Comparison of ENCODE assay signal across 12 cellular contexts in genomic region chr12:79911889-79912656, GRCh38. TPM values are rescaled to one million over a fixed set of nuclear protein-coding genes. Genes with fewer than 3 reads are reported as not detected.
DNase-seq lines count a peak whose midpoint lies in the region; ATAC-seq, FAIRE-seq and TF ChIP-seq lines count a peak whose summit lies in the region.
"Had no signal": no experiment of that assay in that cellular context is flagged by ENCODE, and none has a peak within 500 bp of the region (broad histone marks: within the 10 kb centered on the region; RNA-seq: fewer than 3 reads in every experiment).

No MANE protein-coding gene starts in this region.

- H3K27me3 ChIP-seq in CD8-positive, alpha-beta memory T cell (ENCODE audit: insufficient read depth, low read length, poor library complexity, severe bottlenecking): no peaks in the 10 kb centered on the region
- H3K27me3 ChIP-seq in H9 (ENCODE audit: insufficient read depth, low read length) (no peaks in the 10 kb centered on the region), GM12878 (replicated peaks in 1 of 2; ENCODE audit: control insufficient read depth in 2 of 2, insufficient read depth in 2 of 2, low read length in 1 of 2) (no peaks in the 10 kb centered on the region)

- WGBS in H9 (ENCODE audit: extremely low coverage, insufficient read length, low lambda C conversion rate): no CpG with 5 or more reads among the region's 6 CpGs
- WGBS in GM12878 (ENCODE audit: insufficient coverage, insufficient replicate concordance, low lambda C conversion rate, missing lambda C conversion rate): 75% methylated on average over 6 of the region's 6 CpGs
- WGBS in mesodermal cell (ENCODE audit: insufficient coverage in 2 of 2), 2 experiments: 92 to 98% methylated on average over 4 to 5 of the region's 6 CpGs

- no peak overlapping the region for H4K5ac ChIP-seq in H9 (ENCODE audit: insufficient read length, low read depth, low read length)

- no peaks in the 10 kb centered on the region for H3K23me2 ChIP-seq in H9 (ENCODE audit: insufficient read length, low read depth, low read length, poor library complexity, severe bottlenecking)

- H3K36me3 ChIP-seq in CD8-positive, alpha-beta memory T cell (ENCODE audit: insufficient read depth, low read length): no peaks in the 10 kb centered on the region
- H3K36me3 ChIP-seq in GM12878 (ENCODE audit: control insufficient read depth in 2 of 2, insufficient read depth in 2 of 2, low read length in 1 of 2) (no peaks in the 10 kb centered on the region; a peak in 1 of 4 replicates), mesodermal cell (ENCODE audit: control insufficient read depth, insufficient read depth, low read length) (no peaks in the 10 kb centered on the region)

- POLR2A ChIA-PET in CD8-positive, alpha-beta memory T cell (lab: Charles Lee): interaction anchor here (0.6 kb wide), 1 partner anchor 141 kb away, joined by 3 read pairs; no protein-coding TSS in a partner anchor
- POLR2A ChIA-PET in GM12878 (lab: Charles Lee): interaction anchor here (0.7 to 1.7 kb wide), 2 partner anchors 22 to 25 kb away, joined by 4 to 6 read pairs; no protein-coding TSS in a partner anchor

- H3K27ac ChIP-seq in CD8-positive, alpha-beta memory T cell (ENCODE audit: low read depth, low read length): no peak overlapping the region
- no peak overlapping the region for H3K27ac ChIP-seq in H9 (ENCODE audit: insufficient read length, low read depth, low read length)
- no peak overlapping the region for H3K27ac ChIP-seq in GM12878 (ENCODE audit: control insufficient read depth, insufficient read depth)
- peak overlapping the region; percentile 20 for H3K27ac ChIP-seq in mesodermal cell (ENCODE audit: low read depth, low read length, severe bottlenecking)

- no peak overlapping the region for H2BK12ac ChIP-seq in H9 (ENCODE audit: insufficient read length, low read depth, low read length)

- peak overlapping the region in 5 of 8 donors; percentile 10 to 47 (median 31) for H3K27ac Mint-ChIP-seq in CD8-positive, alpha-beta memory T cell
- H3K27ac Mint-ChIP-seq in H9: peak overlapping the region; percentile 1 to 35 (median 10); a peak in 6 of 7 replicates
- no peak overlapping the region for H3K27ac Mint-ChIP-seq in activated T-helper 1 cell treated with anti-CD3 and anti-CD28 coated beads, Interleukin-12 subunit alpha, Interleukin-12 subunit beta, Interleukin-2, Interleukin-4 antibody, amounts not matched to agents 30 ng/mL and 10 ng/mL and 1 ng/mL, durations not matched to agents 14 hours and 24 hours and 36 hours

- no peak for FAIRE-seq in GM12878 (lab: Jason Lieb, UNC)
- FAIRE-seq: D721Med had no signal

- no peak overlapping the region for H3K56ac ChIP-seq in H9 (ENCODE audit: insufficient read length, low read depth, low read length)

- CTCF ChIA-PET in CD8-positive, alpha-beta memory T cell (lab: Charles Lee): interaction anchor here (0.6 kb wide), 1 partner anchor 18 kb away, joined by 3 read pairs; no protein-coding TSS in a partner anchor
- CTCF ChIA-PET in GM12878 (lab: Yijun Ruan, JAX): interaction anchor here (0.7 to 2.5 kb wide), 6 partner anchors 9 to 275 kb away, joined by 3 to 8 read pairs (median 4); no protein-coding TSS in a partner anchor

- TF ChIP-seq RAD21 in GM12878 (IDR thresholded peaks at IDR 0.05; ENCODE audit: insufficient read depth, low read depth, low read length): no peak

- no peak overlapping the region for H4K8ac ChIP-seq in H9 (replicated peaks; ENCODE audit: insufficient read length, low read depth, low read length)

- peak overlapping the region in 6 of 7 donors; percentile 1 to 29 (median 8) for H3K4me3 Mint-ChIP-seq in CD8-positive, alpha-beta memory T cell
- no peak overlapping the region for H3K4me3 Mint-ChIP-seq in H9
- no peak overlapping the region for H3K4me3 Mint-ChIP-seq in activated T-helper 1 cell treated with anti-CD3 and anti-CD28 coated beads, Interleukin-12 subunit alpha, Interleukin-12 subunit beta, Interleukin-2, Interleukin-4 antibody, amounts not matched to agents 30 ng/mL and 10 ng/mL and 1 ng/mL, durations not matched to agents 14 hours and 24 hours and 36 hours

- no peak overlapping the region for H3K18ac ChIP-seq in H9 (ENCODE audit: insufficient read length, low read depth, low read length)

- no peak overlapping the region for H3K23ac ChIP-seq in H9 (ENCODE audit: insufficient read length, low read depth, low read length)

- H2AK5ac ChIP-seq in H9 (ENCODE audit: insufficient read length, low read length): no peak overlapping the region

- no peaks in the 10 kb centered on the region for H3K9me3 ChIP-seq in CD8-positive, alpha-beta memory T cell (ENCODE audit: low read length)
- H3K9me3 ChIP-seq in H9 (ENCODE audit: control insufficient read depth, low read depth, low read length): no peaks in the 10 kb centered on the region
- no peaks in the 10 kb centered on the region; the same call in 1 of the 3 replicates for H3K9me3 ChIP-seq in GM12878 (replicated peaks; ENCODE audit: control insufficient read depth, insufficient read depth, low read length)
- no peaks in the 10 kb centered on the region for H3K9me3 ChIP-seq in mesodermal cell (ENCODE audit: control insufficient read depth, low read length)

- no peaks in the 10 kb centered on the region for H3K27me3 Mint-ChIP-seq in CD8-positive, alpha-beta memory T cell
- H3K27me3 Mint-ChIP-seq in H9 (ENCODE audit: low read depth): no peaks in the 10 kb centered on the region
- no peaks in the 10 kb centered on the region for H3K27me3 Mint-ChIP-seq in activated T-helper 1 cell treated with anti-CD3 and anti-CD28 coated beads, Interleukin-12 subunit alpha, Interleukin-12 subunit beta, Interleukin-2, Interleukin-4 antibody, amounts not matched to agents 30 ng/mL and 10 ng/mL and 1 ng/mL, durations not matched to agents 14 hours and 24 hours and 36 hours (ENCODE audit: insufficient read depth)

- TF ChIP-seq CTCF in H9 (conservative IDR thresholded peaks at IDR 0.05) (no peak), GM12878 (IDR thresholded peaks at IDR 0.05 in 2 of 3, conservative IDR thresholded peaks at IDR 0.05 in 1 of 3; ENCODE audit: control insufficient read depth in 2 of 3, extremely low read depth in 1 of 3, insufficient read depth in 1 of 3, low read depth in 3 of 3, low read length in 3 of 3) (no peak)

- H4K91ac ChIP-seq in H9 (ENCODE audit: insufficient read length, low read depth, low read length): no peak overlapping the region

- H3K9me3 Mint-ChIP-seq in CD8-positive, alpha-beta memory T cell: no peaks in the 10 kb centered on the region
- H3K9me3 Mint-ChIP-seq in H9: no peaks in the 10 kb centered on the region
- no peaks in the 10 kb centered on the region for H3K9me3 Mint-ChIP-seq in activated T-helper 1 cell treated with anti-CD3 and anti-CD28 coated beads, Interleukin-12 subunit alpha, Interleukin-12 subunit beta, Interleukin-2, Interleukin-4 antibody, amounts not matched to agents 30 ng/mL and 10 ng/mL and 1 ng/mL, durations not matched to agents 14 hours and 24 hours and 36 hours

- no peak overlapping the region for H3K9ac ChIP-seq in H9 (ENCODE audit: extremely low read depth, insufficient read length, low read length)
- no peak overlapping the region for H3K9ac ChIP-seq in GM12878 (ENCODE audit: control insufficient read depth, insufficient read depth, low read length)

- no peak overlapping the region for H3K14ac ChIP-seq in H9 (ENCODE audit: insufficient read depth, low read length)

- intact Hi-C loops in GM12878 (cut with micrococcal nuclease; ENCODE audit: unreplicated experiment): no loop called here
- intact Hi-C loops in activated T-helper 1 cell treated with anti-CD3 and anti-CD28 coated beads, Interleukin-12 subunit alpha, Interleukin-12 subunit beta, Interleukin-2, Interleukin-4 antibody, amounts not matched to agents 30 ng/mL and 10 ng/mL and 1 ng/mL, durations not matched to agents 14 hours and 24 hours and 36 hours (cut with micrococcal nuclease): no loop called here

- H2BK15ac ChIP-seq in H9 (ENCODE audit: low read depth, low read length): no peak overlapping the region

- SMC1A ChIA-PET in GM12878 (lab: Charles Lee; ENCODE audit: uncharacterized antibody, unreplicated experiment): interaction anchor here (0.7 to 1.7 kb wide), 7 partner anchors 10 to 25 kb away, joined by 3 to 5 read pairs (median 4); no protein-coding TSS in a partner anchor

- H3K79me1 ChIP-seq in H9 (ENCODE audit: insufficient read depth, low read depth, low read length, poor library complexity, severe bottlenecking): peaks cover 6% of the 10 kb centered on the region

- H3T11ph ChIP-seq in H9 (ENCODE audit: low read length): no peak overlapping the region

- ATAC-seq in GM12878: peak; percentile 64
- ATAC-seq in GM18867 (IDR thresholded peaks at IDR 0.05; ENCODE audit: unreplicated experiment): no peak
- no peak for ATAC-seq in HG03571 (IDR thresholded peaks at IDR 0.05; ENCODE audit: unreplicated experiment)
- no peak for ATAC-seq in HG03565 (IDR thresholded peaks at IDR 0.05; ENCODE audit: unreplicated experiment)

- TF ChIP-seq POLR2A in GM12878 (IDR thresholded peaks at IDR 0.05; ENCODE audit: low read depth, low read length): no peak

- H3K79me2 ChIP-seq in H9 (ENCODE audit: insufficient read depth, low read length) (peaks cover 19% of the 10 kb centered on the region; the same call in 1 of the 2 replicates), GM12878 (ENCODE audit: control insufficient read depth, insufficient read depth, low read length) (peaks cover 84% of the 10 kb centered on the region)

- no peak overlapping the region for H2BK120ac ChIP-seq in H9 (ENCODE audit: low read depth, low read length, poor library complexity, severe bottlenecking)

- no TSS peak for BruUV-seq in GM12878 (replicated peaks; lab: Mats Ljungman, UMichigan)

- RAD21 ChIA-PET in GM12878 (lab: Charles Lee; ENCODE audit: unreplicated experiment): interaction anchor here (1.6 to 2.1 kb wide), 2 partner anchors 22 to 24 kb away, joined by 5 read pairs; partner anchors contain the start of gene PPP1R12A

- no peak overlapping the region for H3K4ac ChIP-seq in H9 (ENCODE audit: low read depth, low read length)

- no peaks in the 10 kb centered on the region for H4K20me1 ChIP-seq in H9 (ENCODE audit: control insufficient read depth, insufficient read depth, insufficient read length)
- H4K20me1 ChIP-seq in GM12878 (ENCODE audit: control insufficient read depth, insufficient read depth): no peaks in the 10 kb centered on the region

- no peak overlapping the region for H2AFZ ChIP-seq in H9 (ENCODE audit: low read length)
- no peak overlapping the region for H2AFZ ChIP-seq in GM12878 (ENCODE audit: control insufficient read depth, low read depth, low read length)

- peaks cover 38% of the 10 kb centered on the region for H3K4me1 ChIP-seq in CD8-positive, alpha-beta memory T cell (ENCODE audit: insufficient read depth, low read length)
- H3K4me1 ChIP-seq in H9 (ENCODE audit: insufficient read depth, low read length): no peaks in the 10 kb centered on the region
- H3K4me1 ChIP-seq in GM12878 (ENCODE audit: control insufficient read depth, insufficient read depth, low read length): no peaks in the 10 kb centered on the region
- peaks cover 4% of the 10 kb centered on the region for H3K4me1 ChIP-seq in mesodermal cell (ENCODE audit: control insufficient read depth, insufficient read depth, low read length, poor library complexity, severe bottlenecking)

- peaks cover 73 to 93% (median 91%) of the 10 kb centered on the region in 3 donors for H3K4me1 Mint-ChIP-seq in CD8-positive, alpha-beta memory T cell
- peaks cover 22 to 33% of the 10 kb centered on the region in 2 experiments for H3K4me1 Mint-ChIP-seq in H9
- peaks cover 45% of the 10 kb centered on the region for H3K4me1 Mint-ChIP-seq in activated T-helper 1 cell treated with anti-CD3 and anti-CD28 coated beads, Interleukin-12 subunit alpha, Interleukin-12 subunit beta, Interleukin-2, Interleukin-4 antibody, amounts not matched to agents 30 ng/mL and 10 ng/mL and 1 ng/mL, durations not matched to agents 14 hours and 24 hours and 36 hours (ENCODE audit: low read depth)

- no peak overlapping the region for H2BK20ac ChIP-seq in H9 (ENCODE audit: low read depth, low read length, poor library complexity, severe bottlenecking)

- H3K4me2 ChIP-seq in H9 (ENCODE audit: insufficient read depth, insufficient read length, low read length) (no peak overlapping the region), GM12878 (ENCODE audit: control insufficient read depth, insufficient read depth) (no peak overlapping the region)

- DNase-seq in CD8-positive, alpha-beta memory T cell: no peak
- DNase-seq in H9: no peak
- no peak for DNase-seq in GM12878 (ENCODE audit: low read depth, low spot score)
- no peak for DNase-seq in activated T-helper 1 cell treated with anti-CD3 and anti-CD28 coated beads, Interleukin-12 subunit alpha, Interleukin-12 subunit beta, Interleukin-2, Interleukin-4 antibody, amounts not matched to agents 30 ng/mL and 10 ng/mL and 1 ng/mL, durations not matched to agents 14 hours and 24 hours and 36 hours (ENCODE audit: low spot score)
- DNase-seq: mesenchymal stem cell; NCI-H187; stimulated activated naive CD4-positive, alpha-beta T cell treated with Interleukin-2 at 50 U/mL for 16 hours had no signal

- TF ChIP-seq EP300 in GM12878 (IDR thresholded peaks at IDR 0.05; ENCODE audit: borderline replicate concordance in 1 of 2, control insufficient read depth in 1 of 2, low read depth in 2 of 2, low read length in 2 of 2): no peak

- peaks cover 0 to 7% (median 2%) of the 10 kb centered on the region in 3 donors for H3K36me3 Mint-ChIP-seq in CD8-positive, alpha-beta memory T cell
- no peaks in the 10 kb centered on the region for H3K36me3 Mint-ChIP-seq in H9 (ENCODE audit: insufficient read depth in 1 of 3, low read depth in 3 of 3)
- H3K36me3 Mint-ChIP-seq in activated T-helper 1 cell treated with anti-CD3 and anti-CD28 coated beads, Interleukin-12 subunit alpha, Interleukin-12 subunit beta, Interleukin-2, Interleukin-4 antibody, amounts not matched to agents 30 ng/mL and 10 ng/mL and 1 ng/mL, durations not matched to agents 14 hours and 24 hours and 36 hours (ENCODE audit: low read depth): peaks cover 1% of the 10 kb centered on the region

- in situ Hi-C loops in GM12878 (cut with MboI): no loop called here

- no peak overlapping the region for H3K4me3 ChIP-seq in CD8-positive, alpha-beta memory T cell (ENCODE audit: low read length)
- H3K4me3 ChIP-seq in GM12878 (no peak overlapping the region), mesodermal cell (ENCODE audit: extremely low read depth, insufficient read depth, low read length, poor library complexity, severe bottlenecking) (no peak overlapping the region)

- no peak overlapping the region for H2BK5ac ChIP-seq in H9 (ENCODE audit: insufficient read length, low read length)

RNA-seq across cellular contexts. Expression of gene PPP1R12A, which starts 22.8 kb away (rescaled TPM):
- total RNA-seq in CD8-positive, alpha-beta memory T cell: 10 to 100 TPM; 72.1 to 80.4 TPM
- polyA plus RNA-seq in CD8-positive, alpha-beta memory T cell: 140 TPM
- total RNA-seq in H9 (2021) (93.5 and 96.7 TPM in 2 replicates), GM12878 (2014; rRNA removed) (49.3 and 53.8 TPM in 2 replicates), GM12878 (2014; rRNA removed; fragmentation: Illumina TruSeq; extraction: Trizol) (126 and 134 TPM in 2 replicates), GM12878 (2021) (53.5 and 54.8 TPM in 2 replicates)
- 237 and 251 TPM in 2 replicates for total RNA-seq in GM12878 (2013; cell fraction: nucleolus; rRNA removed)
- polyA plus RNA-seq in GM12878 (2011; ENCODE audit: low read depth): 17.5 TPM
- polyA plus RNA-seq in GM12878 (2011; rRNA removed) (45.3 and 69.3 TPM in 2 replicates), GM12878 (2014; fragmentation: Illumina TruSeq; extraction: Trizol) (117 and 145 TPM in 2 replicates), GM12878 (2014; fragmentation: Nextera tagmentation; extraction: Ambion mirVana) (10 to 100 TPM; 22.8 to 31.6 TPM), GM12878 (2014; rRNA removed) (23.3 and 25.6 TPM in 2 replicates), GM12878 (2016; fragmentation: Nextera tagmentation; extraction: Ambion mirVana) (10 to 100 TPM; 61.8 to 70.5 TPM)
- polyA plus RNA-seq in GM12878 (2011; cell fraction: cytosol; rRNA removed): 15.2 and 15.8 TPM in 2 replicates
- polyA plus RNA-seq in GM12878 (2011; cell fraction: nucleus; rRNA removed): 46.4 and 52.2 TPM in 2 replicates
- 27.5 and 38.1 TPM in 2 replicates for polyA plus RNA-seq in GM12878 (2012)
- polyA minus RNA-seq in GM12878 (2011; rRNA and poly(A)+ RNA removed): 50.4 and 79.0 TPM in 2 replicates
- polyA minus RNA-seq in GM12878 (2011; cell fraction: cytosol; rRNA and poly(A)+ RNA removed): 34.3 and 42.2 TPM in 2 replicates
- 84.9 and 148 TPM in 2 replicates for polyA minus RNA-seq in GM12878 (2011; cell fraction: nucleus; rRNA and poly(A)+ RNA removed)
- polyA plus RNA-seq in mesodermal cell (2013, experiment 1 of 2): 63.6 TPM
- 81.6 TPM for polyA plus RNA-seq in mesodermal cell (2013, experiment 2 of 2)
- total RNA-seq in activated T-helper 1 cell treated with anti-CD3 and anti-CD28 coated beads, Interleukin-12 subunit alpha, Interleukin-12 subunit beta, Interleukin-2, Interleukin-4 antibody, amounts not matched to agents 30 ng/mL and 10 ng/mL and 1 ng/mL, durations not matched to agents 14 hours and 24 hours and 36 hours: 85.0 and 87.1 TPM in 2 replicates

Comparison
In these comparisons a context has a peak if more than half of its experiments do, and no peak if none do; other contexts are left out.
1. H3K4me3 Mint-ChIP-seq: peak in CD8-positive, alpha-beta memory T cell (6 of 7); none in H9 (0 of 2) and activated T-helper 1 cell treated with anti-CD3 and anti-CD28 coated beads, Interleukin-12 subunit alpha, Interleukin-12 subunit beta, Interleukin-2, Interleukin-4 antibody, amounts not matched to agents 30 ng/mL and 10 ng/mL and 1 ng/mL, durations not matched to agents 14 hours and 24 hours and 36 hours (single experiment).